Comparison of ENCODE assay signal across 1 cellular context in genomic region chr19:5022066-5022860, GRCh38.
TF ChIP-seq lines count a peak whose summit lies in the region.

No MANE protein-coding gene starts in this region.

TF ChIP-seq in IMR-90, 13 proteins besides CTCF, POLR2A, EP300 and RAD21 (continued from another document):
- TF ChIP-seq MAZ (IDR thresholded peaks at IDR 0.05; ENCODE audit: borderline replicate concordance, low read depth, low read length) (no peak), USF2 (IDR thresholded peaks at IDR 0.05; ENCODE audit: low read depth, low read length) (no peak), NFE2L2 (IDR thresholded peaks at IDR 0.05; ENCODE audit: low read depth, low read length) (no peak), SMC3 (IDR thresholded peaks at IDR 0.05; ENCODE audit: low read depth, low read length) (no peak), CEBPB (IDR thresholded peaks at IDR 0.05; ENCODE audit: low read depth, low read length) (no peak)
TF ChIP-seq in IMR-90: peak in this region for 0.
